Comparison of ENCODE assay signal across 1 cellular context in the genomic region with DNA sequence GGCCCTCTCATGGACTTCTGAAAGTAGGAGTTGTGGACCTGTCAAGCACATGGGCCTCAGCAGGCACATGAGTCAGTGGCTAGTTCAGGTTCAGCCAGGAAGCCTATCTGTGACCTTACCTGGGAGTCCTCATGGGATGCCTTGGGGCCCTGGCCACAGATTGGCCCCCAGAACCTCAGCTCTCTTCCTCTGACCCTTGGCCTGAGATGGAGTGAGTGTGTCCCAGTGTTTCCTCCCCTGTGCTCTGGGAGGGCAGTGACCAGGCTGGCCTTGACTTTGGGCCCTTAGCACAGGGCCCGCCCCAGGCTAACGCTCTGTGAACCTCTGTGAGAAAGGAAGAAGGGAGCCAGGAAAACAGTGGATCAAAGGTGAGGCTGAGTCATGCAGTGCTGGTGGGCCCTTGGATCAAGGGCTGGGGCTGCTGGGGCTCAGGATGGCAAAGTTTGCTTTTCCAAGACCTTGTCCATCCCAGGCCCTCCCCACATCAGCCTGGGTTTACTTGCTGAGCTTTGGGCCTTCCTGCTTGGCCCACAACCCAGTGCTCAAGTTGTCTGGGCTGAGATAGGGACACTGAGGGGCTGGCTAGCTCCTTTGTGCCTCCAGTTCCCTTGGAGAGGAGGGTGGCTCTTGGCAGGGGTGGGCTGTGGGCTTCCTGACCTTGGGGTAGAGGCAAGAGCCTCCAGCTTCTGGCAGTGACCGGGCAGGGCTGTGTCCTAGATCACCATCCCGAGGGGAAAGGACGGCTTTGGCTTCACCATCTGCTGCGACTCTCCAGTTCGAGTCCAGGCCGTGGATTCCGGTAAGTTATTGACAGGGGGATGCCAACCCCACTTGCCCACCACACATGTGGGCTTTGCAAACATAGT.
TF ChIP-seq lines count a peak whose summit lies in the region.

No MANE protein-coding gene starts in this region.

TF ChIP-seq in HepG2, 621 proteins besides CTCF, POLR2A, EP300 and RAD21 (continued from another document and continues in another):
- TF ChIP-seq CBFB (CRISPR knock-in tag; IDR thresholded peaks at IDR 0.05) (peak; percentile 84; the same call in 1 of the 2 replicates), SALL2 (CRISPR knock-in tag; IDR thresholded peaks at IDR 0.05) (peak; percentile 58; the same call in 1 of the 2 replicates), MED13 (CRISPR knock-in tag; IDR thresholded peaks at IDR 0.05) (peak; percentile 81), ZNF207 (IDR thresholded peaks at IDR 0.05; ENCODE audit: borderline replicate concordance) (no peak), RNF2 (conservative IDR thresholded peaks at IDR 0.05; ENCODE audit: low read depth) (no peak), ZNF572 (CRISPR knock-in tag; IDR thresholded peaks at IDR 0.05) (peak; percentile 19; the same call in 1 of the 2 replicates), ZNF878 (CRISPR knock-in tag; IDR thresholded peaks at IDR 0.05) (peak; percentile 67; the same call in 1 of the 2 replicates), KLF13 (CRISPR knock-in tag; IDR thresholded peaks at IDR 0.05) (0 out of 2 replicates have a peak, but pooled peaks have one; percentile 61), ZNF232 (CRISPR knock-in tag; IDR thresholded peaks at IDR 0.05; ENCODE audit: borderline replicate concordance) (peak; percentile 49; the same call in 1 of the 2 replicates), ZNF296 (CRISPR knock-in tag; conservative IDR thresholded peaks at IDR 0.05) (no peak), JUND (CRISPR knock-in tag; IDR thresholded peaks at IDR 0.05) (peak; percentile 99), FOXC1 (CRISPR knock-in tag; IDR thresholded peaks at IDR 0.05; ENCODE audit: borderline replicate concordance) (peak; percentile 90), KDM1A (CRISPR knock-in tag; IDR thresholded peaks at IDR 0.05) (peak; percentile 84), NRL (CRISPR knock-in tag; IDR thresholded peaks at IDR 0.05; ENCODE audit: borderline replicate concordance) (peak; percentile 44; the same call in 1 of the 2 replicates), ZNF367 (CRISPR knock-in tag; IDR thresholded peaks at IDR 0.05; ENCODE audit: borderline replicate concordance) (0 out of 2 replicates have a peak, but pooled peaks have one; percentile 51), ZNF670 (CRISPR knock-in tag; IDR thresholded peaks at IDR 0.05; ENCODE audit: borderline replicate concordance) (peak; percentile 97), RAD51 (IDR thresholded peaks at IDR 0.05; ENCODE audit: borderline replicate concordance) (no peak), ZBTB8A (CRISPR knock-in tag; IDR thresholded peaks at IDR 0.05; ENCODE audit: borderline replicate concordance, low read depth) (0 out of 2 replicates have a peak, but pooled peaks have one; percentile 56), RBFOX2 (IDR thresholded peaks at IDR 0.05; ENCODE audit: low read depth, low read length) (no peak), ZNF224 (CRISPR knock-in tag; IDR thresholded peaks at IDR 0.05) (no peak), RORA (CRISPR knock-in tag; IDR thresholded peaks at IDR 0.05) (no peak), KDM4B (CRISPR knock-in tag; IDR thresholded peaks at IDR 0.05) (peak; percentile 77), CHCHD3 (CRISPR knock-in tag; IDR thresholded peaks at IDR 0.05) (no peak), NPAS2 (CRISPR knock-in tag; IDR thresholded peaks at IDR 0.05; ENCODE audit: borderline replicate concordance) (no peak), ZMYM3 (CRISPR knock-in tag; IDR thresholded peaks at IDR 0.05) (peak; percentile 90), ZNF781 (CRISPR knock-in tag; IDR thresholded peaks at IDR 0.05; ENCODE audit: borderline replicate concordance, not compliant biosample characterization) (no peak), KDM3A (CRISPR knock-in tag; IDR thresholded peaks at IDR 0.05; ENCODE audit: low read depth) (peak; percentile 94), PHF8 (CRISPR knock-in tag; IDR thresholded peaks at IDR 0.05) (peak; percentile 62), NFKBIZ (CRISPR knock-in tag; IDR thresholded peaks at IDR 0.05) (peak; percentile 41; the same call in 1 of the 2 replicates)
- TF ChIP-seq, protein P1, sequence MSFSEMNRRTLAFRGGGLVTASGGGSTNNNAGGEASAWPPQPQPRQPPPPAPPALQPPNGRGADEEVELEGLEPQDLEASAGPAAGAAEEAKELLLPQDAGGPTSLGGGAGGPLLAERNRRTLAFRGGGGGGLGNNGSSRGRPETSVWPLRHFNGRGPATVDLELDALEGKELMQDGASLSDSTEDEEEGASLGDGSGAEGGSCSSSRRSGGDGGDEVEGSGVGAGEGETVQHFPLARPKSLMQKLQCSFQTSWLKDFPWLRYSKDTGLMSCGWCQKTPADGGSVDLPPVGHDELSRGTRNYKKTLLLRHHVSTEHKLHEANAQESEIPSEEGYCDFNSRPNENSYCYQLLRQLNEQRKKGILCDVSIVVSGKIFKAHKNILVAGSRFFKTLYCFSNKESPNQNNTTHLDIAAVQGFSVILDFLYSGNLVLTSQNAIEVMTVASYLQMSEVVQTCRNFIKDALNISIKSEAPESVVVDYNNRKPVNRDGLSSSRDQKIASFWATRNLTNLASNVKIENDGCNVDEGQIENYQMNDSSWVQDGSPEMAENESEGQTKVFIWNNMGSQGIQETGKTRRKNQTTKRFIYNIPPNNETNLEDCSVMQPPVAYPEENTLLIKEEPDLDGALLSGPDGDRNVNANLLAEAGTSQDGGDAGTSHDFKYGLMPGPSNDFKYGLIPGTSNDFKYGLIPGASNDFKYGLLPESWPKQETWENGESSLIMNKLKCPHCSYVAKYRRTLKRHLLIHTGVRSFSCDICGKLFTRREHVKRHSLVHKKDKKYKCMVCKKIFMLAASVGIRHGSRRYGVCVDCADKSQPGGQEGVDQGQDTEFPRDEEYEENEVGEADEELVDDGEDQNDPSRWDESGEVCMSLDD (CRISPR knock-in tag; IDR thresholded peaks at IDR 0.05; ENCODE audit: borderline replicate concordance): peak; percentile 81; the same call in 1 of the 2 replicates
- TF ChIP-seq, protein P2, sequence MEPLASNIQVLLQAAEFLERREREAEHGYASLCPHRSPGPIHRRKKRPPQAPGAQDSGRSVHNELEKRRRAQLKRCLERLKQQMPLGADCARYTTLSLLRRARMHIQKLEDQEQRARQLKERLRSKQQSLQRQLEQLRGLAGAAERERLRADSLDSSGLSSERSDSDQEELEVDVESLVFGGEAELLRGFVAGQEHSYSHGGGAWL (CRISPR knock-in tag; IDR thresholded peaks at IDR 0.05): peak; percentile 48; the same call in 1 of the 2 replicates
- TF ChIP-seq, protein P3, sequence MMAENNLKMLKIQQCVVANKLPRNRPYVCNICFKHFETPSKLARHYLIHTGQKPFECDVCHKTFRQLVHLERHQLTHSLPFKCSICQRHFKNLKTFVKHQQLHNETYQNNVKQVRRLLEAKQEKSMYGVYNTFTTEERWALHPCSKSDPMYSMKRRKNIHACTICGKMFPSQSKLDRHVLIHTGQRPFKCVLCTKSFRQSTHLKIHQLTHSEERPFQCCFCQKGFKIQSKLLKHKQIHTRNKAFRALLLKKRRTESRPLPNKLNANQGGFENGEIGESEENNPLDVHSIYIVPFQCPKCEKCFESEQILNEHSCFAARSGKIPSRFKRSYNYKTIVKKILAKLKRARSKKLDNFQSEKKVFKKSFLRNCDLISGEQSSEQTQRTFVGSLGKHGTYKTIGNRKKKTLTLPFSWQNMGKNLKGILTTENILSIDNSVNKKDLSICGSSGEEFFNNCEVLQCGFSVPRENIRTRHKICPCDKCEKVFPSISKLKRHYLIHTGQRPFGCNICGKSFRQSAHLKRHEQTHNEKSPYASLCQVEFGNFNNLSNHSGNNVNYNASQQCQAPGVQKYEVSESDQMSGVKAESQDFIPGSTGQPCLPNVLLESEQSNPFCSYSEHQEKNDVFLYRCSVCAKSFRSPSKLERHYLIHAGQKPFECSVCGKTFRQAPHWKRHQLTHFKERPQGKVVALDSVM (CRISPR knock-in tag; IDR thresholded peaks at IDR 0.05): peak; percentile 52; the same call in 1 of the 2 replicates
- TF ChIP-seq, protein P4, sequence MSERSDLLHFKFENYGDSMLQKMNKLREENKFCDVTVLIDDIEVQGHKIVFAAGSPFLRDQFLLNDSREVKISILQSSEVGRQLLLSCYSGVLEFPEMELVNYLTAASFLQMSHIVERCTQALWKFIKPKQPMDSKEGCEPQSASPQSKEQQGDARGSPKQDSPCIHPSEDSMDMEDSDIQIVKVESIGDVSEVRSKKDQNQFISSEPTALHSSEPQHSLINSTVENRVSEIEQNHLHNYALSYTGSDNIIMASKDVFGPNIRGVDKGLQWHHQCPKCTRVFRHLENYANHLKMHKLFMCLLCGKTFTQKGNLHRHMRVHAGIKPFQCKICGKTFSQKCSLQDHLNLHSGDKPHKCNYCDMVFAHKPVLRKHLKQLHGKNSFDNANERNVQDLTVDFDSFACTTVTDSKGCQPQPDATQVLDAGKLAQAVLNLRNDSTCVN (CRISPR knock-in tag; IDR thresholded peaks at IDR 0.05; ENCODE audit: borderline replicate concordance): peak; percentile 63
- TF ChIP-seq, protein P5, sequence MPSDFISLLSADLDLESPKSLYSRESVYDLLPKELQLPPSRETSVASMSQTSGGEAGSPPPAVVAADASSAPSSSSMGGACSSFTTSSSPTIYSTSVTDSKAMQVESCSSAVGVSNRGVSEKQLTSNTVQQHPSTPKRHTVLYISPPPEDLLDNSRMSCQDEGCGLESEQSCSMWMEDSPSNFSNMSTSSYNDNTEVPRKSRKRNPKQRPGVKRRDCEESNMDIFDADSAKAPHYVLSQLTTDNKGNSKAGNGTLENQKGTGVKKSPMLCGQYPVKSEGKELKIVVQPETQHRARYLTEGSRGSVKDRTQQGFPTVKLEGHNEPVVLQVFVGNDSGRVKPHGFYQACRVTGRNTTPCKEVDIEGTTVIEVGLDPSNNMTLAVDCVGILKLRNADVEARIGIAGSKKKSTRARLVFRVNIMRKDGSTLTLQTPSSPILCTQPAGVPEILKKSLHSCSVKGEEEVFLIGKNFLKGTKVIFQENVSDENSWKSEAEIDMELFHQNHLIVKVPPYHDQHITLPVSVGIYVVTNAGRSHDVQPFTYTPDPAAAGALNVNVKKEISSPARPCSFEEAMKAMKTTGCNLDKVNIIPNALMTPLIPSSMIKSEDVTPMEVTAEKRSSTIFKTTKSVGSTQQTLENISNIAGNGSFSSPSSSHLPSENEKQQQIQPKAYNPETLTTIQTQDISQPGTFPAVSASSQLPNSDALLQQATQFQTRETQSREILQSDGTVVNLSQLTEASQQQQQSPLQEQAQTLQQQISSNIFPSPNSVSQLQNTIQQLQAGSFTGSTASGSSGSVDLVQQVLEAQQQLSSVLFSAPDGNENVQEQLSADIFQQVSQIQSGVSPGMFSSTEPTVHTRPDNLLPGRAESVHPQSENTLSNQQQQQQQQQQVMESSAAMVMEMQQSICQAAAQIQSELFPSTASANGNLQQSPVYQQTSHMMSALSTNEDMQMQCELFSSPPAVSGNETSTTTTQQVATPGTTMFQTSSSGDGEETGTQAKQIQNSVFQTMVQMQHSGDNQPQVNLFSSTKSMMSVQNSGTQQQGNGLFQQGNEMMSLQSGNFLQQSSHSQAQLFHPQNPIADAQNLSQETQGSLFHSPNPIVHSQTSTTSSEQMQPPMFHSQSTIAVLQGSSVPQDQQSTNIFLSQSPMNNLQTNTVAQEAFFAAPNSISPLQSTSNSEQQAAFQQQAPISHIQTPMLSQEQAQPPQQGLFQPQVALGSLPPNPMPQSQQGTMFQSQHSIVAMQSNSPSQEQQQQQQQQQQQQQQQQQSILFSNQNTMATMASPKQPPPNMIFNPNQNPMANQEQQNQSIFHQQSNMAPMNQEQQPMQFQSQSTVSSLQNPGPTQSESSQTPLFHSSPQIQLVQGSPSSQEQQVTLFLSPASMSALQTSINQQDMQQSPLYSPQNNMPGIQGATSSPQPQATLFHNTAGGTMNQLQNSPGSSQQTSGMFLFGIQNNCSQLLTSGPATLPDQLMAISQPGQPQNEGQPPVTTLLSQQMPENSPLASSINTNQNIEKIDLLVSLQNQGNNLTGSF (CRISPR knock-in tag; IDR thresholded peaks at IDR 0.05): 0 out of 2 replicates have a peak, but pooled peaks have one; percentile 54
- TF ChIP-seq, protein P6, sequence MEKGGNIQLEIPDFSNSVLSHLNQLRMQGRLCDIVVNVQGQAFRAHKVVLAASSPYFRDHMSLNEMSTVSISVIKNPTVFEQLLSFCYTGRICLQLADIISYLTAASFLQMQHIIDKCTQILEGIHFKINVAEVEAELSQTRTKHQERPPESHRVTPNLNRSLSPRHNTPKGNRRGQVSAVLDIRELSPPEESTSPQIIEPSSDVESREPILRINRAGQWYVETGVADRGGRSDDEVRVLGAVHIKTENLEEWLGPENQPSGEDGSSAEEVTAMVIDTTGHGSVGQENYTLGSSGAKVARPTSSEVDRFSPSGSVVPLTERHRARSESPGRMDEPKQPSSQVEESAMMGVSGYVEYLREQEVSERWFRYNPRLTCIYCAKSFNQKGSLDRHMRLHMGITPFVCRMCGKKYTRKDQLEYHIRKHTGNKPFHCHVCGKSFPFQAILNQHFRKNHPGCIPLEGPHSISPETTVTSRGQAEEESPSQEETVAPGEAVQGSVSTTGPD (CRISPR knock-in tag; IDR thresholded peaks at IDR 0.05): peak; percentile 91
- TF ChIP-seq, protein P7, sequence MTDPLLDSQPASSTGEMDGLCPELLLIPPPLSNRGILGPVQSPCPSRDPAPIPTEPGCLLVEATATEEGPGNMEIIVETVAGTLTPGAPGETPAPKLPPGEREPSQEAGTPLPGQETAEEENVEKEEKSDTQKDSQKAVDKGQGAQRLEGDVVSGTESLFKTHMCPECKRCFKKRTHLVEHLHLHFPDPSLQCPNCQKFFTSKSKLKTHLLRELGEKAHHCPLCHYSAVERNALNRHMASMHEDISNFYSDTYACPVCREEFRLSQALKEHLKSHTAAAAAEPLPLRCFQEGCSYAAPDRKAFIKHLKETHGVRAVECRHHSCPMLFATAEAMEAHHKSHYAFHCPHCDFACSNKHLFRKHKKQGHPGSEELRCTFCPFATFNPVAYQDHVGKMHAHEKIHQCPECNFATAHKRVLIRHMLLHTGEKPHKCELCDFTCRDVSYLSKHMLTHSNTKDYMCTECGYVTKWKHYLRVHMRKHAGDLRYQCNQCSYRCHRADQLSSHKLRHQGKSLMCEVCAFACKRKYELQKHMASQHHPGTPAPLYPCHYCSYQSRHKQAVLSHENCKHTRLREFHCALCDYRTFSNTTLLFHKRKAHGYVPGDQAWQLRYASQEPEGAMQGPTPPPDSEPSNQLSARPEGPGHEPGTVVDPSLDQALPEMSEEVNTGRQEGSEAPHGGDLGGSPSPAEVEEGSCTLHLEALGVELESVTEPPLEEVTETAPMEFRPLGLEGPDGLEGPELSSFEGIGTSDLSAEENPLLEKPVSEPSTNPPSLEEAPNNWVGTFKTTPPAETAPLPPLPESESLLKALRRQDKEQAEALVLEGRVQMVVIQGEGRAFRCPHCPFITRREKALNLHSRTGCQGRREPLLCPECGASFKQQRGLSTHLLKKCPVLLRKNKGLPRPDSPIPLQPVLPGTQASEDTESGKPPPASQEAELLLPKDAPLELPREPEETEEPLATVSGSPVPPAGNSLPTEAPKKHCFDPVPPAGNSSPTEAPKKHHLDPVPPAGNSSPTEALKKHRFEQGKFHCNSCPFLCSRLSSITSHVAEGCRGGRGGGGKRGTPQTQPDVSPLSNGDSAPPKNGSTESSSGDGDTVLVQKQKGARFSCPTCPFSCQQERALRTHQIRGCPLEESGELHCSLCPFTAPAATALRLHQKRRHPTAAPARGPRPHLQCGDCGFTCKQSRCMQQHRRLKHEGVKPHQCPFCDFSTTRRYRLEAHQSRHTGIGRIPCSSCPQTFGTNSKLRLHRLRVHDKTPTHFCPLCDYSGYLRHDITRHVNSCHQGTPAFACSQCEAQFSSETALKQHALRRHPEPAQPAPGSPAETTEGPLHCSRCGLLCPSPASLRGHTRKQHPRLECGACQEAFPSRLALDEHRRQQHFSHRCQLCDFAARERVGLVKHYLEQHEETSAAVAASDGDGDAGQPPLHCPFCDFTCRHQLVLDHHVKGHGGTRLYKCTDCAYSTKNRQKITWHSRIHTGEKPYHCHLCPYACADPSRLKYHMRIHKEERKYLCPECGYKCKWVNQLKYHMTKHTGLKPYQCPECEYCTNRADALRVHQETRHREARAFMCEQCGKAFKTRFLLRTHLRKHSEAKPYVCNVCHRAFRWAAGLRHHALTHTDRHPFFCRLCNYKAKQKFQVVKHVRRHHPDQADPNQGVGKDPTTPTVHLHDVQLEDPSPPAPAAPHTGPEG (CRISPR knock-in tag; IDR thresholded peaks at IDR 0.05): peak; percentile 30; the same call in 1 of the 2 replicates
